ENCODE assay signal across 9 cellular contexts in the genomic region with DNA sequence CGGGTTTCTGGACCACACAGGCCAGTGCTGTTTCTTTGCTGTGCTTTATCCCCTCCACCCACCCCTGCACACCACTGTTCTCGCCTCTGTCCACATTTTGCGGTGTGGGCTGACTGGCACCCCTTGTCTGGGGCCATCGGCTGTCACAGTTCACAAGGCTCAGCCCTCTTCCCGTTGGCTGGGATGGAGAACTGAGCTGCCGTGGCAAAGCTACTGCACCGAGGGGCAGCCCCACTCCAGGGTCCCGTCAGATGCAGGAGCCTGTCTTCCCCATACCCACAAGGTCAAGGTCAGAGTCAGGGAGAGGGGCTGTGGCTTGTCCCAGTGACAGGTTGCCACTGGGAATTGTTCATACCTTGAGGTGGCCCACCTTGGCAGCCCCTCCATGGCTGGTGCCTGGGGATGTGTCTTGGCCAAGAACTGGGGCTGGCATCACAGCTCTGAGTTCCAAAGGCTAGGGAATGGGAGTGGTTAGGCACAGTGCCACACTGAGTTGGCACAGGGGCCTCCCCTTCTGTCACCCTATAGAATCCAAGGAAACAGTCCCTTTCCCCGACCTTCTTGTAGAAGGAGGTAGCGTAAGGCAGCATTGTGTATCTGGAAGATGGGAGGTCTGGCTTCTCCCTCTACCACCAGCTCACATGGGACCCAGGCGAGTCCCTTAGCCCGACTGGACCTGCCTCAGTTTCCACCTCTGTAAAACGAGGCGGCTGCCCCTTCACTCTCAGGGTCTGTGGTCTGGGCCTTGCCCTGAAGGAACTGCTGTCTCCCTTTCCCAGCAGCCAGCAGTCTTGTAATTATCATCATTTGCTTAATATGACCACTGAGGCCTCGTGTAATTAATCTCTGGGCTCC. TPM values are rescaled to one million over a fixed set of nuclear protein-coding genes. Genes with fewer than 3 reads are reported as not detected.
A peak's percentile ranks its signal among the peaks of the same experiment; 100 is the strongest.
DNase-seq lines count a peak whose midpoint lies in the region; ATAC-seq, FAIRE-seq and TF ChIP-seq lines count a peak whose summit lies in the region.
"Had no signal": no experiment of that assay in that cellular context is flagged by ENCODE, and none has a peak within 500 bp of the region (broad histone marks: within the 10 kb centered on the region; RNA-seq: fewer than 3 reads in every experiment).

No MANE protein-coding gene starts in this region.

- H3K4me3 ChIP-seq in HL-60 (replicated peaks; ENCODE audit: insufficient read depth, low read length): peak overlapping the region; percentile 67
- peak overlapping the region in 1 of 2 donors; percentile 94 for H3K4me3 ChIP-seq in right atrium auricular region
- H3K4me3 ChIP-seq in lower leg skin (ENCODE audit: low read depth, poor library complexity, severe bottlenecking): no peak overlapping the region

- FAIRE-seq in urothelium cell line (lab: Jason Lieb, UNC): no peak

- no peaks in the 10 kb centered on the region for H3K9me3 ChIP-seq in right atrium auricular region

- ATAC-seq in activated T-cell treated with anti-CD3 and anti-CD28 coated beads, Interleukin-2, amount 50 U/mL, for 72 hours (replicated peaks in 1 of 2): no peak
- no peak for ATAC-seq in stimulated activated naive B cell treated with anti-CD40 and anti-IgM and Interleukin-4, amounts not matched to agents 10 μg/mL and 1 μg/mL and 100 μg/mL, for 72 hours (replicated peaks)

- peaks cover 78% of the 10 kb centered on the region for H3K4me1 Mint-ChIP-seq in activated T-cell treated with anti-CD3 and anti-CD28 coated beads, Interleukin-2, amount 50 U/mL, for 72 hours (ENCODE audit: low read depth)
- H3K4me1 Mint-ChIP-seq in stimulated activated naive B cell treated with anti-CD40 and anti-IgM and Interleukin-4, amounts not matched to agents 10 μg/mL and 1 μg/mL and 100 μg/mL, for 72 hours: peaks cover 65 to 91% of the 10 kb centered on the region in 2 donors

- H3K36me3 ChIP-seq in right atrium auricular region: peaks cover 4% of the 10 kb centered on the region

- no peak for TF ChIP-seq CTCF in HL-60 (IDR thresholded peaks at IDR 0.05; ENCODE audit: insufficient read depth, low read length)
- no peak for TF ChIP-seq CTCF in right atrium auricular region (IDR thresholded peaks at IDR 0.05)
- TF ChIP-seq CTCF in GM13977 (IDR thresholded peaks at IDR 0.05; ENCODE audit: extremely low read depth, insufficient read depth, missing control alignments): no peak
- TF ChIP-seq CTCF in lower leg skin (IDR thresholded peaks at IDR 0.05): no peak

- WGBS in lower leg skin, 2 donors: 28 to 36% methylated on average over 15 of the region's 15 CpGs

- no peaks in the 10 kb centered on the region for H3K27me3 ChIP-seq in HL-60 (ENCODE audit: insufficient read depth, poor library complexity, severe bottlenecking)
- H3K27me3 ChIP-seq in right atrium auricular region: no peaks in the 10 kb centered on the region

- H3K4me1 ChIP-seq in right atrium auricular region: peaks cover 0 to 84% of the 10 kb centered on the region in 2 donors

- intact Hi-C loops in lower leg skin (cut with DNase I; ENCODE audit: low total_unique reads): no loop called here

- H3K27ac ChIP-seq in HL-60 (replicated peaks): peak overlapping the region; percentile 100
- peak overlapping the region; percentile 59 to 73 for H3K27ac ChIP-seq in right atrium auricular region
- H3K27ac ChIP-seq: KMS-11 had no signal

- peak; percentile 70 to 73 for DNase-seq in HL-60 (ENCODE audit: low read depth in 1 of 2, low spot score in 1 of 2)
- no peak for DNase-seq in activated T-cell treated with anti-CD3 and anti-CD28 coated beads, Interleukin-2, amount 50 U/mL, for 72 hours
- no peak for DNase-seq in right atrium auricular region (ENCODE audit: low spot score)
- no peak for DNase-seq in stimulated activated naive B cell treated with anti-CD40 and anti-IgM and Interleukin-4, amounts not matched to agents 10 μg/mL and 1 μg/mL and 100 μg/mL, for 72 hours
- no peak for DNase-seq in AG08395 (ENCODE audit: low spot score)
- no peak for DNase-seq in GM13977 (ENCODE audit: low spot score)
- no peak for DNase-seq in urothelium cell line (ENCODE audit: low spot score)
- DNase-seq in lower leg skin (ENCODE audit: low spot score in 2 of 2): no peak

- in situ Hi-C loops in GM13977 (cut with MboI; ENCODE audit: low pct_unique_long_range_greater_than_20kb, low sequenced_read_pairs, unreplicated experiment): no loop called here

- H3K9me3 Mint-ChIP-seq in activated T-cell treated with anti-CD3 and anti-CD28 coated beads, Interleukin-2, amount 50 U/mL, for 72 hours: no peaks in the 10 kb centered on the region
- H3K9me3 Mint-ChIP-seq in stimulated activated naive B cell treated with anti-CD40 and anti-IgM and Interleukin-4, amounts not matched to agents 10 μg/mL and 1 μg/mL and 100 μg/mL, for 72 hours: no peaks in the 10 kb centered on the region

- H3K27me3 Mint-ChIP-seq in activated T-cell treated with anti-CD3 and anti-CD28 coated beads, Interleukin-2, amount 50 U/mL, for 72 hours (ENCODE audit: low read depth): no peaks in the 10 kb centered on the region
- no peaks in the 10 kb centered on the region for H3K27me3 Mint-ChIP-seq in stimulated activated naive B cell treated with anti-CD40 and anti-IgM and Interleukin-4, amounts not matched to agents 10 μg/mL and 1 μg/mL and 100 μg/mL, for 72 hours

- H3K36me3 Mint-ChIP-seq in activated T-cell treated with anti-CD3 and anti-CD28 coated beads, Interleukin-2, amount 50 U/mL, for 72 hours (ENCODE audit: insufficient read depth in 2 of 2): peaks cover 20 to 30% of the 10 kb centered on the region in 2 donors
- H3K36me3 Mint-ChIP-seq in stimulated activated naive B cell treated with anti-CD40 and anti-IgM and Interleukin-4, amounts not matched to agents 10 μg/mL and 1 μg/mL and 100 μg/mL, for 72 hours: peaks cover 32 to 57% of the 10 kb centered on the region in 2 donors

- H3K4me3 Mint-ChIP-seq in activated T-cell treated with anti-CD3 and anti-CD28 coated beads, Interleukin-2, amount 50 U/mL, for 72 hours: peak overlapping the region; percentile 97 to 98
- peak overlapping the region; percentile 93 to 99 for H3K4me3 Mint-ChIP-seq in stimulated activated naive B cell treated with anti-CD40 and anti-IgM and Interleukin-4, amounts not matched to agents 10 μg/mL and 1 μg/mL and 100 μg/mL, for 72 hours

- H3K27ac Mint-ChIP-seq in activated T-cell treated with anti-CD3 and anti-CD28 coated beads, Interleukin-2, amount 50 U/mL, for 72 hours: peak overlapping the region; percentile 87
- peak overlapping the region; percentile 92 for H3K27ac Mint-ChIP-seq in stimulated activated naive B cell treated with anti-CD40 and anti-IgM and Interleukin-4, amounts not matched to agents 10 μg/mL and 1 μg/mL and 100 μg/mL, for 72 hours

- TF ChIP-seq POLR2A in lower leg skin (IDR thresholded peaks at IDR 0.05): no peak

RNA-seq across cellular contexts. Expression of gene GRK2, which starts 3.4 kb away (rescaled TPM):
- 100 to 1,000 TPM; 379 to 422 TPM for total RNA-seq in activated T-cell treated with anti-CD3 and anti-CD28 coated beads, Interleukin-2, amount 50 U/mL, for 72 hours
- total RNA-seq in right atrium auricular region (10 to 100 TPM; 52.7 to 55.9 TPM), lower leg skin (100 to 1,000 TPM in 3 of 4 donors, 10 to 100 TPM in 1; 81.1 to 127 (median 114) TPM)

RNA-seq across cellular contexts. Expression of gene ANKRD13D, which starts 19.5 kb away (rescaled TPM):
- 10 to 100 TPM; 78.5 to 90.9 TPM for total RNA-seq in activated T-cell treated with anti-CD3 and anti-CD28 coated beads, Interleukin-2, amount 50 U/mL, for 72 hours
- 10 to 100 TPM; 14.1 to 14.9 TPM for total RNA-seq in right atrium auricular region
- total RNA-seq in lower leg skin: 10 to 100 TPM; 60.5 to 84.7 (median 72.8) TPM

RNA-seq across cellular contexts. Expression of gene SSH3, which starts 33.7 kb away (rescaled TPM):
- total RNA-seq in activated T-cell treated with anti-CD3 and anti-CD28 coated beads, Interleukin-2, amount 50 U/mL, for 72 hours: 10 to 100 TPM; 13.3 to 20.3 TPM
- 10 to 100 TPM; 14.7 to 23.6 TPM for total RNA-seq in right atrium auricular region
- 10 to 100 TPM; 58.6 to 71.0 (median 62.0) TPM for total RNA-seq in lower leg skin

Comparison
In these comparisons a context has a peak if more than half of its experiments do, and no peak if none do; other contexts are left out.
1. DNase-seq: peak in HL-60 (2 of 2); none in activated T-cell treated with anti-CD3 and anti-CD28 coated beads, Interleukin-2, amount 50 U/mL, for 72 hours (0 of 2), right atrium auricular region (single experiment), stimulated activated naive B cell treated with anti-CD40 and anti-IgM and Interleukin-4, amounts not matched to agents 10 μg/mL and 1 μg/mL and 100 μg/mL, for 72 hours (single experiment), AG08395 (single experiment), GM13977 (single experiment), urothelium cell line (single experiment) and lower leg skin (0 of 2).